2 cellular contexts compared by ENCODE assay signal in the genomic region with DNA sequence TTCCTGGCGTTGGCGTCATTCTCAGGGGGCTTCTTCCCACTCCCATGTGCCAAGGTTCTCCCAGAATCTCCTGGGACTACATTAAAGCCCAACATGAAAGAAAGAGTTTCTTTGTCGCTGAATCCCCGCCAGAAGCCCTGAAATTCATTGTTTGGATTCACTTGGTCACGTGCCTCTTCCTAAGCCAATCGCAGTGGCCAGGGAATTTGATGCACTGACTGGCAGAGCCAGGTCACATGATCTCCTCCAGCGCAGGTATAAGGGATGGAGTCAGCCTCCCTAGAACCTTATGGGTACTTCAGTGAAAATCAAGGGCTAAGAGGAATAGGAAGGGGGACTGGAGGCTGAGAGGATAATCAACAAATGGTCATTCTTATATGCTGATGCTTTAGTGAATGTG.
TF ChIP-seq lines count a peak whose summit lies in the region.

No MANE protein-coding gene starts in this region.

TF ChIP-seq in HepG2, 621 proteins besides CTCF, POLR2A, EP300 and RAD21:
- TF ChIP-seq, protein P1, sequence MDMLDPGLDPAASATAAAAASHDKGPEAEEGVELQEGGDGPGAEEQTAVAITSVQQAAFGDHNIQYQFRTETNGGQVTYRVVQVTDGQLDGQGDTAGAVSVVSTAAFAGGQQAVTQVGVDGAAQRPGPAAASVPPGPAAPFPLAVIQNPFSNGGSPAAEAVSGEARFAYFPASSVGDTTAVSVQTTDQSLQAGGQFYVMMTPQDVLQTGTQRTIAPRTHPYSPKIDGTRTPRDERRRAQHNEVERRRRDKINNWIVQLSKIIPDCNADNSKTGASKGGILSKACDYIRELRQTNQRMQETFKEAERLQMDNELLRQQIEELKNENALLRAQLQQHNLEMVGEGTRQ (IDR thresholded peaks at IDR 0.05; ENCODE audit: low read depth, low read length): peak; percentile 55
- TF ChIP-seq, protein P1 (CRISPR knock-in tag; IDR thresholded peaks at IDR 0.05; ENCODE audit: borderline replicate concordance): no peak; the same call in 1 of the 2 replicates
- no peak for TF ChIP-seq CC2D1A (CRISPR knock-in tag; IDR thresholded peaks at IDR 0.05)

TF ChIP-seq in H1, 55 proteins besides CTCF, POLR2A, EP300 and RAD21:
- TF ChIP-seq POU5F1 (IDR thresholded peaks at IDR 0.05; ENCODE audit: low read depth, low read length) (no peak), TAF7 (optimal IDR thresholded peaks at IDR 0.05; ENCODE audit: borderline replicate concordance, low read depth, low read length) (no peak)
- TF ChIP-seq, protein P2, sequence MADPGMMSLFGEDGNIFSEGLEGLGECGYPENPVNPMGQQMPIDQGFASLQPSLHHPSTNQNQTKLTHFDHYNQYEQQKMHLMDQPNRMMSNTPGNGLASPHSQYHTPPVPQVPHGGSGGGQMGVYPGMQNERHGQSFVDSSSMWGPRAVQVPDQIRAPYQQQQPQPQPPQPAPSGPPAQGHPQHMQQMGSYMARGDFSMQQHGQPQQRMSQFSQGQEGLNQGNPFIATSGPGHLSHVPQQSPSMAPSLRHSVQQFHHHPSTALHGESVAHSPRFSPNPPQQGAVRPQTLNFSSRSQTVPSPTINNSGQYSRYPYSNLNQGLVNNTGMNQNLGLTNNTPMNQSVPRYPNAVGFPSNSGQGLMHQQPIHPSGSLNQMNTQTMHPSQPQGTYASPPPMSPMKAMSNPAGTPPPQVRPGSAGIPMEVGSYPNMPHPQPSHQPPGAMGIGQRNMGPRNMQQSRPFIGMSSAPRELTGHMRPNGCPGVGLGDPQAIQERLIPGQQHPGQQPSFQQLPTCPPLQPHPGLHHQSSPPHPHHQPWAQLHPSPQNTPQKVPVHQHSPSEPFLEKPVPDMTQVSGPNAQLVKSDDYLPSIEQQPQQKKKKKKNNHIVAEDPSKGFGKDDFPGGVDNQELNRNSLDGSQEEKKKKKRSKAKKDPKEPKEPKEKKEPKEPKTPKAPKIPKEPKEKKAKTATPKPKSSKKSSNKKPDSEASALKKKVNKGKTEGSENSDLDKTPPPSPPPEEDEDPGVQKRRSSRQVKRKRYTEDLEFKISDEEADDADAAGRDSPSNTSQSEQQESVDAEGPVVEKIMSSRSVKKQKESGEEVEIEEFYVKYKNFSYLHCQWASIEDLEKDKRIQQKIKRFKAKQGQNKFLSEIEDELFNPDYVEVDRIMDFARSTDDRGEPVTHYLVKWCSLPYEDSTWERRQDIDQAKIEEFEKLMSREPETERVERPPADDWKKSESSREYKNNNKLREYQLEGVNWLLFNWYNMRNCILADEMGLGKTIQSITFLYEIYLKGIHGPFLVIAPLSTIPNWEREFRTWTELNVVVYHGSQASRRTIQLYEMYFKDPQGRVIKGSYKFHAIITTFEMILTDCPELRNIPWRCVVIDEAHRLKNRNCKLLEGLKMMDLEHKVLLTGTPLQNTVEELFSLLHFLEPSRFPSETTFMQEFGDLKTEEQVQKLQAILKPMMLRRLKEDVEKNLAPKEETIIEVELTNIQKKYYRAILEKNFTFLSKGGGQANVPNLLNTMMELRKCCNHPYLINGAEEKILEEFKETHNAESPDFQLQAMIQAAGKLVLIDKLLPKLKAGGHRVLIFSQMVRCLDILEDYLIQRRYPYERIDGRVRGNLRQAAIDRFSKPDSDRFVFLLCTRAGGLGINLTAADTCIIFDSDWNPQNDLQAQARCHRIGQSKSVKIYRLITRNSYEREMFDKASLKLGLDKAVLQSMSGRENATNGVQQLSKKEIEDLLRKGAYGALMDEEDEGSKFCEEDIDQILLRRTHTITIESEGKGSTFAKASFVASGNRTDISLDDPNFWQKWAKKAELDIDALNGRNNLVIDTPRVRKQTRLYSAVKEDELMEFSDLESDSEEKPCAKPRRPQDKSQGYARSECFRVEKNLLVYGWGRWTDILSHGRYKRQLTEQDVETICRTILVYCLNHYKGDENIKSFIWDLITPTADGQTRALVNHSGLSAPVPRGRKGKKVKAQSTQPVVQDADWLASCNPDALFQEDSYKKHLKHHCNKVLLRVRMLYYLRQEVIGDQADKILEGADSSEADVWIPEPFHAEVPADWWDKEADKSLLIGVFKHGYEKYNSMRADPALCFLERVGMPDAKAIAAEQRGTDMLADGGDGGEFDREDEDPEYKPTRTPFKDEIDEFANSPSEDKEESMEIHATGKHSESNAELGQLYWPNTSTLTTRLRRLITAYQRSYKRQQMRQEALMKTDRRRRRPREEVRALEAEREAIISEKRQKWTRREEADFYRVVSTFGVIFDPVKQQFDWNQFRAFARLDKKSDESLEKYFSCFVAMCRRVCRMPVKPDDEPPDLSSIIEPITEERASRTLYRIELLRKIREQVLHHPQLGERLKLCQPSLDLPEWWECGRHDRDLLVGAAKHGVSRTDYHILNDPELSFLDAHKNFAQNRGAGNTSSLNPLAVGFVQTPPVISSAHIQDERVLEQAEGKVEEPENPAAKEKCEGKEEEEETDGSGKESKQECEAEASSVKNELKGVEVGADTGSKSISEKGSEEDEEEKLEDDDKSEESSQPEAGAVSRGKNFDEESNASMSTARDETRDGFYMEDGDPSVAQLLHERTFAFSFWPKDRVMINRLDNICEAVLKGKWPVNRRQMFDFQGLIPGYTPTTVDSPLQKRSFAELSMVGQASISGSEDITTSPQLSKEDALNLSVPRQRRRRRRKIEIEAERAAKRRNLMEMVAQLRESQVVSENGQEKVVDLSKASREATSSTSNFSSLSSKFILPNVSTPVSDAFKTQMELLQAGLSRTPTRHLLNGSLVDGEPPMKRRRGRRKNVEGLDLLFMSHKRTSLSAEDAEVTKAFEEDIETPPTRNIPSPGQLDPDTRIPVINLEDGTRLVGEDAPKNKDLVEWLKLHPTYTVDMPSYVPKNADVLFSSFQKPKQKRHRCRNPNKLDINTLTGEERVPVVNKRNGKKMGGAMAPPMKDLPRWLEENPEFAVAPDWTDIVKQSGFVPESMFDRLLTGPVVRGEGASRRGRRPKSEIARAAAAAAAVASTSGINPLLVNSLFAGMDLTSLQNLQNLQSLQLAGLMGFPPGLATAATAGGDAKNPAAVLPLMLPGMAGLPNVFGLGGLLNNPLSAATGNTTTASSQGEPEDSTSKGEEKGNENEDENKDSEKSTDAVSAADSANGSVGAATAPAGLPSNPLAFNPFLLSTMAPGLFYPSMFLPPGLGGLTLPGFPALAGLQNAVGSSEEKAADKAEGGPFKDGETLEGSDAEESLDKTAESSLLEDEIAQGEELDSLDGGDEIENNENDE (IDR thresholded peaks at IDR 0.05; ENCODE audit: insufficient replicate concordance, low read length): no peak
- TF ChIP-seq, protein P3, sequence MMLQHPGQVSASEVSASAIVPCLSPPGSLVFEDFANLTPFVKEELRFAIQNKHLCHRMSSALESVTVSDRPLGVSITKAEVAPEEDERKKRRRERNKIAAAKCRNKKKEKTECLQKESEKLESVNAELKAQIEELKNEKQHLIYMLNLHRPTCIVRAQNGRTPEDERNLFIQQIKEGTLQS (IDR thresholded peaks at IDR 0.05; ENCODE audit: insufficient read depth, low read depth, low read length): peak; percentile 36; the same call in 1 of the 2 replicates
- TF ChIP-seq, protein P1 (IDR thresholded peaks at IDR 0.05; ENCODE audit: low read length): peak; percentile 82
TF ChIP-seq in H1: peak in this region for 2.
